In genomic region chrX:119676949-119677653, GRCh38 we compare ENCODE assay signal across 1 cellular context.
TF ChIP-seq lines count a peak whose summit lies in the region.

No MANE protein-coding gene starts in this region.

TF ChIP-seq in K562, 482 proteins besides CTCF, POLR2A, EP300 and RAD21 (continued from another document):
- no peak for TF ChIP-seq CBX8 (IDR thresholded peaks at IDR 0.05; ENCODE audit: borderline replicate concordance, extremely low read depth, low read depth, low read length, poor library complexity, severe bottlenecking)
